In genomic region chr15:39454189-39454986, GRCh38 we compare ENCODE assay signal across 12 cellular contexts.
DNase-seq lines count a peak whose midpoint lies in the region; ATAC-seq and TF ChIP-seq lines count a peak whose summit lies in the region.
"Had no signal": no experiment of that assay in that cellular context is flagged by ENCODE, and none has a peak within 500 bp of the region (broad histone marks: within the 10 kb centered on the region; RNA-seq: fewer than 3 reads in every experiment).

No MANE protein-coding gene starts in this region.

- TF ChIP-seq CTCF in upper lobe of right lung (IDR thresholded peaks at IDR 0.05) (no peak), GM13976 (IDR thresholded peaks at IDR 0.05; ENCODE audit: borderline replicate concordance, control extremely low read depth, extremely low read depth, insufficient read depth, missing control alignments) (no peak)

- H3K9me3 ChIP-seq in adipocyte (ENCODE audit: control insufficient read depth, low read length), result no peaks in the 10 kb centered on the region
- no peaks in the 10 kb centered on the region for H3K9me3 ChIP-seq in upper lobe of right lung

- no peaks in the 10 kb centered on the region for H3K27me3 ChIP-seq in adipocyte (replicated peaks; ENCODE audit: control insufficient read depth, insufficient read depth, low read length)
- no peaks in the 10 kb centered on the region for H3K27me3 ChIP-seq in upper lobe of right lung

- H3K4me3 ChIP-seq in adipocyte (ENCODE audit: low read length) (no peak overlapping the region), upper lobe of right lung (no peak overlapping the region)

- no peaks in the 10 kb centered on the region for H3K36me3 ChIP-seq in adipocyte (ENCODE audit: control insufficient read depth, insufficient read depth, low read length, severe bottlenecking)
- no peaks in the 10 kb centered on the region for H3K36me3 ChIP-seq in upper lobe of right lung

- ATAC-seq in upper lobe of right lung (peak; percentile 36), HG02571 (IDR thresholded peaks at IDR 0.05; ENCODE audit: unreplicated experiment) (no peak)
- ATAC-seq: Panc1 had no signal

- DNase-seq in SIG-M5 treated with dmso at 0.1 percent for 504 hours (lab: John Stamatoyannopoulos, UW; ENCODE audit: unreplicated experiment) (peak; percentile 29), SIG-M5 (lab: John Stamatoyannopoulos, UW) (no peak), adipocyte (ENCODE audit: low read depth) (peak; percentile 78), left kidney (ENCODE audit: low read depth, low spot score) (peak; percentile 27), upper lobe of right lung (no peak), GM13976 (ENCODE audit: low spot score) (no peak), NCI-H2029 (lab: John Stamatoyannopoulos, UW) (no peak)
- DNase-seq: amygdala; NCI-H1105; stimulated activated naive CD4-positive, alpha-beta T cell had no signal

- intact Hi-C loops in upper lobe of right lung (cut with DNase I), result no loop called here

- peak overlapping the region; percentile 40 for H3K9ac ChIP-seq in adipocyte (ENCODE audit: low read length)

- peak overlapping the region; percentile 12 for H3K27ac ChIP-seq in upper lobe of right lung

- H3K4me1 ChIP-seq in adipocyte (ENCODE audit: control insufficient read depth, insufficient read depth, low read length), result peaks cover 42% of the 10 kb centered on the region
- H3K4me1 ChIP-seq in upper lobe of right lung, result no peaks in the 10 kb centered on the region

- in situ Hi-C loops in GM13976 (cut with MboI; ENCODE audit: low sequenced_read_pairs, unreplicated experiment), result no loop called here

Comparison
In these comparisons a context has a peak if more than half of its experiments do, and no peak if none do; other contexts are left out.
1. DNase-seq: peak in SIG-M5 treated with dmso at 0.1 percent for 504 hours (single experiment), adipocyte (single experiment) and left kidney (single experiment); none in SIG-M5 (single experiment), upper lobe of right lung (single experiment), GM13976 (single experiment) and NCI-H2029 (single experiment).